ENCODE assay signal across 13 cellular contexts in the genomic region with DNA sequence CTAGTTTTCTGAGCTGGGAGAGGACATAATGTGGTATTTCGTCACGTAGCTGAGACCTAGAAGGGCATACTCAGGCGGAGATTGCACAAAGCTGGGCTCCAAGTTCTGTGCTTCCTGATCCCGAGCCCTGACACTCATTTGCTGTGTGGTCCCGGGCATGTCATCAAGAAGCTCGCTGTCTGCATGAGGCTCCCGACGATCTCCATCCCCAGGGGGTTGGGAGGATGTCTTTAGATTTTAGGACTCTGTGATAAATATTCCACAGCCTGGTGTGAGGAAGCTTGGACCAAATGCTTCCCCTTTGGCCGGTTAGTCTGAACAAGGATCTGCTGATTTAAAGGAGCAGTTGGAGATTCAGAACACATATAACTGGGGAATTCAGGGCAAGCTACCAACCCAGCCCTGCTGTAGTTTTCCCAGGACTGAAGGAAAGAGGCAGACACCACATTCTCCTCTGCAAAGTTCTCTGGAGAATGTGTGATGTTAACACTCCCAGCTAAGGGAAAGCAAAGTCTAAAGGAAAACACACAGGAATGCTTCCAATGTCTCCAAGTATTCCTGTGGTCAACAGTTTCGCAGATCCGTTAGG. TPM values are rescaled to one million over a fixed set of nuclear protein-coding genes. Genes with fewer than 3 reads are reported as not detected.
DNase-seq lines count a peak whose midpoint lies in the region; ATAC-seq and TF ChIP-seq lines count a peak whose summit lies in the region.
"Had no signal": no experiment of that assay in that cellular context is flagged by ENCODE, and none has a peak within 500 bp of the region (broad histone marks: within the 10 kb centered on the region; RNA-seq: fewer than 3 reads in every experiment).

No MANE protein-coding gene starts in this region.

- H3K4me3 ChIP-seq in esophagus (ENCODE audit: low read depth in 1 of 2, low read length in 2 of 2) (no peak overlapping the region), mucosa of stomach (ENCODE audit: low read length) (no peak overlapping the region), tibial artery (peak overlapping the region; percentile 73 to 75), H7 (ENCODE audit: insufficient read depth, low read depth, low read length) (no peak overlapping the region)

- H3K27me3 ChIP-seq in esophagus (ENCODE audit: control insufficient read depth in 1 of 2, insufficient read depth in 2 of 2, low read length in 2 of 2) (no peaks in the 10 kb centered on the region), mucosa of stomach (ENCODE audit: control insufficient read depth, insufficient read depth, low read length) (no peaks in the 10 kb centered on the region), tibial artery (no peaks in the 10 kb centered on the region), H7 (ENCODE audit: control insufficient read depth, insufficient read depth, low read length) (no peaks in the 10 kb centered on the region)

- no peak for ATAC-seq in GM21737 (IDR thresholded peaks at IDR 0.05; ENCODE audit: unreplicated experiment)
- ATAC-seq: stimulated activated naive B cell treated with anti-CD40 and anti-IgM and Interleukin-4, amounts not matched to agents 10 μg/mL and 1 μg/mL and 100 μg/mL, for 72 hours had no signal

- intact Hi-C loops in tibial artery (cut with DNase I; ENCODE audit: low total_unique reads): loop anchor here (5.0 kb wide), 1 partner anchor 413 kb away; no protein-coding TSS in a partner anchor

- WGBS in esophagus, 2 donors: 55 to 63% methylated on average over 11 of the region's 11 CpGs

- peak overlapping the region; percentile 41 for H3K9ac ChIP-seq in mucosa of stomach (ENCODE audit: low read length)

- H3K36me3 ChIP-seq in esophagus (ENCODE audit: control insufficient read depth in 2 of 2, insufficient read depth in 2 of 2, low read length in 1 of 2): no peaks in the 10 kb centered on the region
- H3K36me3 ChIP-seq in mucosa of stomach (ENCODE audit: control insufficient read depth, insufficient read depth, low read length): no peaks in the 10 kb centered on the region
- no peaks in the 10 kb centered on the region for H3K36me3 ChIP-seq in tibial artery
- no peaks in the 10 kb centered on the region for H3K36me3 ChIP-seq in H7 (replicated peaks; ENCODE audit: control insufficient read depth, insufficient read depth, low read length)

- H3K27ac ChIP-seq in esophagus (ENCODE audit: low read depth in 2 of 2, low read length in 1 of 2) (peak overlapping the region; percentile 60 to 76), tibial artery (peak overlapping the region; percentile 92 to 94)

- TF ChIP-seq CTCF in tibial artery (IDR thresholded peaks at IDR 0.05): no peak

- no peaks in the 10 kb centered on the region for H3K9me3 ChIP-seq in esophagus (ENCODE audit: control insufficient read depth in 2 of 2, insufficient read depth in 1 of 2, low read depth in 1 of 2, low read length in 1 of 2)
- H3K9me3 ChIP-seq in mucosa of stomach (ENCODE audit: control insufficient read depth, low read length): no peaks in the 10 kb centered on the region
- no peaks in the 10 kb centered on the region for H3K9me3 ChIP-seq in tibial artery

- H3K4me1 ChIP-seq in esophagus (ENCODE audit: control insufficient read depth in 2 of 2, insufficient read depth in 2 of 2, low read length in 1 of 2): peaks cover 0 to 2% of the 10 kb centered on the region in 2 donors
- peaks cover 27% of the 10 kb centered on the region for H3K4me1 ChIP-seq in mucosa of stomach (ENCODE audit: control insufficient read depth, insufficient read depth, low read length)
- peaks cover 0 to 47% (median 27%) of the 10 kb centered on the region in 4 donors for H3K4me1 ChIP-seq in tibial artery

- DNase-seq in RPMI7951 (ENCODE audit: low read depth) (peak; percentile 76), tibial artery (peak; percentile 91 to 92), H7 (no peak), putamen (ENCODE audit: low spot score) (no peak), NCI-H2081 (lab: John Stamatoyannopoulos, UW) (no peak)
- DNase-seq: activated T-cell treated with anti-CD3 and anti-CD28 coated beads, Interleukin-2, amount 50 U/mL, for 1 hour; NCI-H1436; stimulated activated naive B cell treated with anti-CD40 and anti-IgM and Interleukin-4, amounts not matched to agents 10 μg/mL and 1 μg/mL and 100 μg/mL, for 72 hours had no signal

RNA-seq across cellular contexts. Expression of gene KCNE4, which starts 2.3 kb away (rescaled TPM):
- 13.8 and 16.4 TPM in 2 replicates for total RNA-seq in RPMI7951 (2014; rRNA removed; shearing (Covaris generic))
- under 1 TPM; 0.24 to 0.64 TPM for polyA plus RNA-seq in esophagus
- total RNA-seq in H7 (2014; rRNA removed; shearing (Covaris generic)): not detected in 2 replicates
- total RNA-seq: epithelial cell of proximal tubule, G401 had no signal

Comparison
In these comparisons a context has a peak if more than half of its experiments do, and no peak if none do; other contexts are left out.
1. DNase-seq: peak in RPMI7951 (single experiment) and tibial artery (2 of 2); none in H7 (single experiment), putamen (single experiment) and NCI-H2081 (0 of 2).
2. H3K4me3 ChIP-seq: peak in tibial artery (2 of 2); none in esophagus (0 of 2), mucosa of stomach (single experiment) and H7 (single experiment).
3. RNA of gene KCNE4, which starts 2.3 kb away (total RNA-seq): 13.8 to 16.4 TPM in RPMI7951; not detected in H7; every median in the first group is over 10 times any median in the second.